In the genomic region with DNA sequence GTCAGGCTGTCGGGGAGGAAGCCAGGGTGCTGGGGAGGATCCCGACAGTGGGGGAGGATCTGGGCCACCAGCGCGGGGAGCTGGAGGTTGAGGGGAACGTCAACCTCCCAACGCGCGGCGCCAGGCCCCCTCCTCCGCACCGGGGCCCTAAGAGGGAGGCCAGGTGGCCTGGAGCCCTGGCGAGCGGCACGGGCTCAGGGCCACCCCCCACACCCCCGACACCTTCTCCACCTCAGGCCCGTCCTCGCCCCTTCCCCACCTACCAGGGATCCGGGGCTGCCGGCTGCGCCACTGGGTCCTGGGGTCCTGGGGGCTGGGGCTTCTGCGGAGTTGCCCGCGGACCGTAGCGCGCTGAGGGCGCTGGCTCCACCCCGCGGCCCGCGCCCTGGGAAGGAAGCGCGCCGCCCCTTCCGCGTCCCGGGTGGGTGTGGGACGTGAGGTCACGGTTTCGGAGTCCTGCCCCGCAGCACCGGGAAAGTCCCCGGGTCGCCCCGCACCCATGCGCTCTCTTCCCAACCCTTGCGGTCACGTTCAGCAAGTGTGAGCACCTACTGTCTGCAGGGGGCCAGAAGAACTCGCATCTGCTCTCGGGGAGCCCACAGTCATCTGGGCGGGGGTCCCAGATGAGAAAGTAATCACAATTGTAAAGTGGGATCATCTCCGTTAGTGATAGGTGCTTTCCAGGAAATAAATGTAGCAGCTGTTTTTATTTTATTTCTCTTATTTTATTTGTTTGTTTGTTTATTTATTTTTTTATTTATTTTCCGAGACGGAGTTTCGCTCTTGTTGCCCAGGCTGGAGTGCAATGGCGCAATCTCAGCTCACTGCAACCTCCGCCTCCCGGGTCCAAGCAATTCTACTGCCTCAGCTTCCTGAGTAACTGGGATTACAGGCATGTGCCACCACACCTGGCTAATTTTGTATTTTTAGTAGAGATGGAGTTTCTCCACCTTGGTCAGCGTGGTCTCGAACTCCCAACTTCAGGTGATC, we compare ENCODE assay signal across 1 cellular context.
TF ChIP-seq lines count a peak whose summit lies in the region.

A gene (minus strand): TSS at position 362 of the 990 bp plus-strand sequence. CDS start 13,335 bp downstream, outside the sequence.

TF ChIP-seq in HepG2, 621 proteins besides CTCF, POLR2A, EP300 and RAD21 (continued from another document and continues in another):
- TF ChIP-seq, protein P1, sequence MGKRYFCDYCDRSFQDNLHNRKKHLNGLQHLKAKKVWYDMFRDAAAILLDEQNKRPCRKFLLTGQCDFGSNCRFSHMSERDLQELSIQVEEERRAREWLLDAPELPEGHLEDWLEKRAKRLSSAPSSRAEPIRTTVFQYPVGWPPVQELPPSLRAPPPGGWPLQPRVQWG (CRISPR knock-in tag; IDR thresholded peaks at IDR 0.05; ENCODE audit: borderline replicate concordance, low read depth) = no peak
- TF ChIP-seq, protein P2, sequence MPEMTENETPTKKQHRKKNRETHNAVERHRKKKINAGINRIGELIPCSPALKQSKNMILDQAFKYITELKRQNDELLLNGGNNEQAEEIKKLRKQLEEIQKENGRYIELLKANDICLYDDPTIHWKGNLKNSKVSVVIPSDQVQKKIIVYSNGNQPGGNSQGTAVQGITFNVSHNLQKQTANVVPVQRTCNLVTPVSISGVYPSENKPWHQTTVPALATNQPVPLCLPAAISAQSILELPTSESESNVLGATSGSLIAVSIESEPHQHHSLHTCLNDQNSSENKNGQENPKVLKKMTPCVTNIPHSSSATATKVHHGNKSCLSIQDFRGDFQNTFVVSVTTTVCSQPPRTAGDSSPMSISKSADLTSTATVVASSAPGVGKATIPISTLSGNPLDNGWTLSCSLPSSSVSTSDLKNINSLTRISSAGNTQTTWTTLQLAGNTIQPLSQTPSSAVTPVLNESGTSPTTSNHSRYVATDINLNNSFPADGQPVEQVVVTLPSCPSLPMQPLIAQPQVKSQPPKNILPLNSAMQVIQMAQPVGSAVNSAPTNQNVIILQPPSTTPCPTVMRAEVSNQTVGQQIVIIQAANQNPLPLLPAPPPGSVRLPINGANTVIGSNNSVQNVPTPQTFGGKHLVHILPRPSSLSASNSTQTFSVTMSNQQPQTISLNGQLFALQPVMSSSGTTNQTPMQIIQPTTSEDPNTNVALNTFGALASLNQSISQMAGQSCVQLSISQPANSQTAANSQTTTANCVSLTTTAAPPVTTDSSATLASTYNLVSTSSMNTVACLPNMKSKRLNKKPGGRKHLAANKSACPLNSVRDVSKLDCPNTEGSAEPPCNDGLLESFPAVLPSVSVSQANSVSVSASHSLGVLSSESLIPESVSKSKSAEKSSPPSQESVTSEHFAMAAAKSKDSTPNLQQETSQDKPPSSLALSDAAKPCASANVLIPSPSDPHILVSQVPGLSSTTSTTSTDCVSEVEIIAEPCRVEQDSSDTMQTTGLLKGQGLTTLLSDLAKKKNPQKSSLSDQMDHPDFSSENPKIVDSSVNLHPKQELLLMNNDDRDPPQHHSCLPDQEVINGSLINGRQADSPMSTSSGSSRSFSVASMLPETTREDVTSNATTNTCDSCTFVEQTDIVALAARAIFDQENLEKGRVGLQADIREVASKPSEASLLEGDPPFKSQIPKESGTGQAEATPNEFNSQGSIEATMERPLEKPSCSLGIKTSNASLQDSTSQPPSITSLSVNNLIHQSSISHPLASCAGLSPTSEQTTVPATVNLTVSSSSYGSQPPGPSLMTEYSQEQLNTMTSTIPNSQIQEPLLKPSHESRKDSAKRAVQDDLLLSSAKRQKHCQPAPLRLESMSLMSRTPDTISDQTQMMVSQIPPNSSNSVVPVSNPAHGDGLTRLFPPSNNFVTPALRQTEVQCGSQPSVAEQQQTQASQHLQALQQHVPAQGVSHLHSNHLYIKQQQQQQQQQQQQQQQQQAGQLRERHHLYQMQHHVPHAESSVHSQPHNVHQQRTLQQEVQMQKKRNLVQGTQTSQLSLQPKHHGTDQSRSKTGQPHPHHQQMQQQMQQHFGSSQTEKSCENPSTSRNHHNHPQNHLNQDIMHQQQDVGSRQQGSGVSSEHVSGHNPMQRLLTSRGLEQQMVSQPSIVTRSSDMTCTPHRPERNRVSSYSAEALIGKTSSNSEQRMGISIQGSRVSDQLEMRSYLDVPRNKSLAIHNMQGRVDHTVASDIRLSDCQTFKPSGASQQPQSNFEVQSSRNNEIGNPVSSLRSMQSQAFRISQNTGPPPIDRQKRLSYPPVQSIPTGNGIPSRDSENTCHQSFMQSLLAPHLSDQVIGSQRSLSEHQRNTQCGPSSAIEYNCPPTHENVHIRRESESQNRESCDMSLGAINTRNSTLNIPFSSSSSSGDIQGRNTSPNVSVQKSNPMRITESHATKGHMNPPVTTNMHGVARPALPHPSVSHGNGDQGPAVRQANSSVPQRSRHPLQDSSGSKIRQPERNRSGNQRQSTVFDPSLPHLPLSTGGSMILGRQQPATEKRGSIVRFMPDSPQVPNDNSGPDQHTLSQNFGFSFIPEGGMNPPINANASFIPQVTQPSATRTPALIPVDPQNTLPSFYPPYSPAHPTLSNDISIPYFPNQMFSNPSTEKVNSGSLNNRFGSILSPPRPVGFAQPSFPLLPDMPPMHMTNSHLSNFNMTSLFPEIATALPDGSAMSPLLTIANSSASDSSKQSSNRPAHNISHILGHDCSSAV (CRISPR knock-in tag; IDR thresholded peaks at IDR 0.05; ENCODE audit: borderline replicate concordance) = no peak
- TF ChIP-seq, protein P3, sequence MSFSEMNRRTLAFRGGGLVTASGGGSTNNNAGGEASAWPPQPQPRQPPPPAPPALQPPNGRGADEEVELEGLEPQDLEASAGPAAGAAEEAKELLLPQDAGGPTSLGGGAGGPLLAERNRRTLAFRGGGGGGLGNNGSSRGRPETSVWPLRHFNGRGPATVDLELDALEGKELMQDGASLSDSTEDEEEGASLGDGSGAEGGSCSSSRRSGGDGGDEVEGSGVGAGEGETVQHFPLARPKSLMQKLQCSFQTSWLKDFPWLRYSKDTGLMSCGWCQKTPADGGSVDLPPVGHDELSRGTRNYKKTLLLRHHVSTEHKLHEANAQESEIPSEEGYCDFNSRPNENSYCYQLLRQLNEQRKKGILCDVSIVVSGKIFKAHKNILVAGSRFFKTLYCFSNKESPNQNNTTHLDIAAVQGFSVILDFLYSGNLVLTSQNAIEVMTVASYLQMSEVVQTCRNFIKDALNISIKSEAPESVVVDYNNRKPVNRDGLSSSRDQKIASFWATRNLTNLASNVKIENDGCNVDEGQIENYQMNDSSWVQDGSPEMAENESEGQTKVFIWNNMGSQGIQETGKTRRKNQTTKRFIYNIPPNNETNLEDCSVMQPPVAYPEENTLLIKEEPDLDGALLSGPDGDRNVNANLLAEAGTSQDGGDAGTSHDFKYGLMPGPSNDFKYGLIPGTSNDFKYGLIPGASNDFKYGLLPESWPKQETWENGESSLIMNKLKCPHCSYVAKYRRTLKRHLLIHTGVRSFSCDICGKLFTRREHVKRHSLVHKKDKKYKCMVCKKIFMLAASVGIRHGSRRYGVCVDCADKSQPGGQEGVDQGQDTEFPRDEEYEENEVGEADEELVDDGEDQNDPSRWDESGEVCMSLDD (CRISPR knock-in tag; IDR thresholded peaks at IDR 0.05; ENCODE audit: borderline replicate concordance) = no peak
- TF ChIP-seq, protein P4, sequence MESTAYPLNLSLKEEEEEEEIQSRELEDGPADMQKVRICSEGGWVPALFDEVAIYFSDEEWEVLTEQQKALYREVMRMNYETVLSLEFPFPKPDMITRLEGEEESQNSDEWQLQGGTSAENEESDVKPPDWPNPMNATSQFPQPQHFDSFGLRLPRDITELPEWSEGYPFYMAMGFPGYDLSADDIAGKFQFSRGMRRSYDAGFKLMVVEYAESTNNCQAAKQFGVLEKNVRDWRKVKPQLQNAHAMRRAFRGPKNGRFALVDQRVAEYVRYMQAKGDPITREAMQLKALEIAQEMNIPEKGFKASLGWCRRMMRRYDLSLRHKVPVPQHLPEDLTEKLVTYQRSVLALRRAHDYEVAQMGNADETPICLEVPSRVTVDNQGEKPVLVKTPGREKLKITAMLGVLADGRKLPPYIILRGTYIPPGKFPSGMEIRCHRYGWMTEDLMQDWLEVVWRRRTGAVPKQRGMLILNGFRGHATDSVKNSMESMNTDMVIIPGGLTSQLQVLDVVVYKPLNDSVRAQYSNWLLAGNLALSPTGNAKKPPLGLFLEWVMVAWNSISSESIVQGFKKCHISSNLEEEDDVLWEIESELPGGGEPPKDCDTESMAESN (CRISPR knock-in tag; conservative IDR thresholded peaks at IDR 0.05) = peak; percentile 49; the same call in 1 of the 2 replicates
- TF ChIP-seq MTA1 (CRISPR knock-in tag; IDR thresholded peaks at IDR 0.05; ENCODE audit: borderline replicate concordance) = peak; percentile 96
- no peak for TF ChIP-seq SRSF1 (optimal IDR thresholded peaks at IDR 0.05; ENCODE audit: low read depth, low read length)
- no peak for TF ChIP-seq ATM (IDR thresholded peaks at IDR 0.05; ENCODE audit: borderline replicate concordance)
- TF ChIP-seq ZNF431 (CRISPR knock-in tag; IDR thresholded peaks at IDR 0.05; ENCODE audit: borderline replicate concordance, low read depth) = no peak
- no peak for TF ChIP-seq AGO1 (IDR thresholded peaks at IDR 0.05; ENCODE audit: low read depth, low read length, poor library complexity, severe bottlenecking)
- TF ChIP-seq ZNF749 (CRISPR knock-in tag; IDR thresholded peaks at IDR 0.05; ENCODE audit: borderline replicate concordance) = peak; percentile 30; the same call in 1 of the 2 replicates
- peak; percentile 82 for TF ChIP-seq GABPB1 (CRISPR knock-in tag; IDR thresholded peaks at IDR 0.05)
- TF ChIP-seq ZNF83 (CRISPR knock-in tag; IDR thresholded peaks at IDR 0.05; ENCODE audit: borderline replicate concordance) = no peak
- no peak for TF ChIP-seq ZFP36L2 (CRISPR knock-in tag; IDR thresholded peaks at IDR 0.05)
- TF ChIP-seq ZNF652 (CRISPR knock-in tag; IDR thresholded peaks at IDR 0.05; ENCODE audit: borderline replicate concordance, low read depth) = no peak
- TF ChIP-seq GPN1 (CRISPR knock-in tag; IDR thresholded peaks at IDR 0.05; ENCODE audit: borderline replicate concordance) = no peak
- no peak for TF ChIP-seq REPIN1 (CRISPR knock-in tag; IDR thresholded peaks at IDR 0.05; ENCODE audit: borderline replicate concordance, low read depth)
- TF ChIP-seq, protein P5, sequence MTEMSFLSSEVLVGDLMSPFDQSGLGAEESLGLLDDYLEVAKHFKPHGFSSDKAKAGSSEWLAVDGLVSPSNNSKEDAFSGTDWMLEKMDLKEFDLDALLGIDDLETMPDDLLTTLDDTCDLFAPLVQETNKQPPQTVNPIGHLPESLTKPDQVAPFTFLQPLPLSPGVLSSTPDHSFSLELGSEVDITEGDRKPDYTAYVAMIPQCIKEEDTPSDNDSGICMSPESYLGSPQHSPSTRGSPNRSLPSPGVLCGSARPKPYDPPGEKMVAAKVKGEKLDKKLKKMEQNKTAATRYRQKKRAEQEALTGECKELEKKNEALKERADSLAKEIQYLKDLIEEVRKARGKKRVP (CRISPR knock-in tag; IDR thresholded peaks at IDR 0.05) = no peak
- no peak for TF ChIP-seq MATR3 (CRISPR knock-in tag; IDR thresholded peaks at IDR 0.05)
- TF ChIP-seq, protein P6, sequence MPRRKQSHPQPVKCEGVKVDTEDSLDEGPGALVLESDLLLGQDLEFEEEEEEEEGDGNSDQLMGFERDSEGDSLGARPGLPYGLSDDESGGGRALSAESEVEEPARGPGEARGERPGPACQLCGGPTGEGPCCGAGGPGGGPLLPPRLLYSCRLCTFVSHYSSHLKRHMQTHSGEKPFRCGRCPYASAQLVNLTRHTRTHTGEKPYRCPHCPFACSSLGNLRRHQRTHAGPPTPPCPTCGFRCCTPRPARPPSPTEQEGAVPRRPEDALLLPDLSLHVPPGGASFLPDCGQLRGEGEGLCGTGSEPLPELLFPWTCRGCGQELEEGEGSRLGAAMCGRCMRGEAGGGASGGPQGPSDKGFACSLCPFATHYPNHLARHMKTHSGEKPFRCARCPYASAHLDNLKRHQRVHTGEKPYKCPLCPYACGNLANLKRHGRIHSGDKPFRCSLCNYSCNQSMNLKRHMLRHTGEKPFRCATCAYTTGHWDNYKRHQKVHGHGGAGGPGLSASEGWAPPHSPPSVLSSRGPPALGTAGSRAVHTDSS (CRISPR knock-in tag; conservative IDR thresholded peaks at IDR 0.05) = no peak
- no peak for TF ChIP-seq MYNN (CRISPR knock-in tag; IDR thresholded peaks at IDR 0.05; ENCODE audit: low read depth)
- TF ChIP-seq, protein P7, sequence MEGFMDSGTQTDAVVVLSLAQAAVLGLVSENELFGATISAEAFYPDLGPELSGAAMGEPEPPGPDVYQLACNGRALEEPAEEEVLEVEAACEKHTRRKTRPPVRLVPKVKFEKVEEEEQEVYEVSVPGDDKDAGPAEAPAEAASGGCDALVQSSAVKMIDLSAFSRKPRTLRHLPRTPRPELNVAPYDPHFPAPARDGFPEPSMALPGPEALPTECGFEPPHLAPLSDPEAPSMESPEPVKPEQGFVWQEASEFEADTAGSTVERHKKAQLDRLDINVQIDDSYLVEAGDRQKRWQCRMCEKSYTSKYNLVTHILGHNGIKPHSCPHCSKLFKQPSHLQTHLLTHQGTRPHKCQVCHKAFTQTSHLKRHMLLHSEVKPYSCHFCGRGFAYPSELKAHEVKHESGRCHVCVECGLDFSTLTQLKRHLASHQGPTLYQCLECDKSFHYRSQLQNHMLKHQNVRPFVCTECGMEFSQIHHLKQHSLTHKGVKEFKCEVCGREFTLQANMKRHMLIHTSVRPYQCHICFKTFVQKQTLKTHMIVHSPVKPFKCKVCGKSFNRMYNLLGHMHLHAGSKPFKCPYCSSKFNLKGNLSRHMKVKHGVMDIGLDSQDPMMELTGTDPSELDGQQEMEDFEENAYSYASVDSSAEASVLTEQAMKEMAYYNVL (CRISPR knock-in tag; IDR thresholded peaks at IDR 0.05; ENCODE audit: borderline replicate concordance) = no peak
- no peak for TF ChIP-seq BORCS8-MEF2B (CRISPR knock-in tag; IDR thresholded peaks at IDR 0.05)
- TF ChIP-seq ATF1 (CRISPR knock-in tag; IDR thresholded peaks at IDR 0.05) = no peak
- TF ChIP-seq ARID2 (CRISPR knock-in tag; IDR thresholded peaks at IDR 0.05; ENCODE audit: borderline replicate concordance) = no peak
- TF ChIP-seq MED13 (CRISPR knock-in tag; IDR thresholded peaks at IDR 0.05) = no peak
- TF ChIP-seq KAT7 (CRISPR knock-in tag; IDR thresholded peaks at IDR 0.05; ENCODE audit: borderline replicate concordance) = no peak
- no peak for TF ChIP-seq ZNF724P (CRISPR knock-in tag; IDR thresholded peaks at IDR 0.05; ENCODE audit: borderline replicate concordance)
- no peak for TF ChIP-seq ZBTB8A (CRISPR knock-in tag; IDR thresholded peaks at IDR 0.05; ENCODE audit: borderline replicate concordance, low read depth)
- TF ChIP-seq ZNF124 (CRISPR knock-in tag; IDR thresholded peaks at IDR 0.05) = no peak
- TF ChIP-seq CBX5 (CRISPR knock-in tag; IDR thresholded peaks at IDR 0.05; ENCODE audit: borderline replicate concordance) = 0 out of 2 replicates have a peak, but pooled peaks have one; percentile 8
- TF ChIP-seq, protein P8, sequence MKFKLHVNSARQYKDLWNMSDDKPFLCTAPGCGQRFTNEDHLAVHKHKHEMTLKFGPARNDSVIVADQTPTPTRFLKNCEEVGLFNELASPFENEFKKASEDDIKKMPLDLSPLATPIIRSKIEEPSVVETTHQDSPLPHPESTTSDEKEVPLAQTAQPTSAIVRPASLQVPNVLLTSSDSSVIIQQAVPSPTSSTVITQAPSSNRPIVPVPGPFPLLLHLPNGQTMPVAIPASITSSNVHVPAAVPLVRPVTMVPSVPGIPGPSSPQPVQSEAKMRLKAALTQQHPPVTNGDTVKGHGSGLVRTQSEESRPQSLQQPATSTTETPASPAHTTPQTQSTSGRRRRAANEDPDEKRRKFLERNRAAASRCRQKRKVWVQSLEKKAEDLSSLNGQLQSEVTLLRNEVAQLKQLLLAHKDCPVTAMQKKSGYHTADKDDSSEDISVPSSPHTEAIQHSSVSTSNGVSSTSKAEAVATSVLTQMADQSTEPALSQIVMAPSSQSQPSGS (CRISPR knock-in tag; IDR thresholded peaks at IDR 0.05) = 0 out of 2 replicates have a peak, but pooled peaks have one; percentile 11
- no peak for TF ChIP-seq CREM (IDR thresholded peaks at IDR 0.05)
- no peak for TF ChIP-seq CREM (CRISPR knock-in tag; IDR thresholded peaks at IDR 0.05)
- no peak for TF ChIP-seq ZNF326 (CRISPR knock-in tag; IDR thresholded peaks at IDR 0.05; ENCODE audit: borderline replicate concordance)
